8 cellular contexts compared by ENCODE assay signal in the genomic region with DNA sequence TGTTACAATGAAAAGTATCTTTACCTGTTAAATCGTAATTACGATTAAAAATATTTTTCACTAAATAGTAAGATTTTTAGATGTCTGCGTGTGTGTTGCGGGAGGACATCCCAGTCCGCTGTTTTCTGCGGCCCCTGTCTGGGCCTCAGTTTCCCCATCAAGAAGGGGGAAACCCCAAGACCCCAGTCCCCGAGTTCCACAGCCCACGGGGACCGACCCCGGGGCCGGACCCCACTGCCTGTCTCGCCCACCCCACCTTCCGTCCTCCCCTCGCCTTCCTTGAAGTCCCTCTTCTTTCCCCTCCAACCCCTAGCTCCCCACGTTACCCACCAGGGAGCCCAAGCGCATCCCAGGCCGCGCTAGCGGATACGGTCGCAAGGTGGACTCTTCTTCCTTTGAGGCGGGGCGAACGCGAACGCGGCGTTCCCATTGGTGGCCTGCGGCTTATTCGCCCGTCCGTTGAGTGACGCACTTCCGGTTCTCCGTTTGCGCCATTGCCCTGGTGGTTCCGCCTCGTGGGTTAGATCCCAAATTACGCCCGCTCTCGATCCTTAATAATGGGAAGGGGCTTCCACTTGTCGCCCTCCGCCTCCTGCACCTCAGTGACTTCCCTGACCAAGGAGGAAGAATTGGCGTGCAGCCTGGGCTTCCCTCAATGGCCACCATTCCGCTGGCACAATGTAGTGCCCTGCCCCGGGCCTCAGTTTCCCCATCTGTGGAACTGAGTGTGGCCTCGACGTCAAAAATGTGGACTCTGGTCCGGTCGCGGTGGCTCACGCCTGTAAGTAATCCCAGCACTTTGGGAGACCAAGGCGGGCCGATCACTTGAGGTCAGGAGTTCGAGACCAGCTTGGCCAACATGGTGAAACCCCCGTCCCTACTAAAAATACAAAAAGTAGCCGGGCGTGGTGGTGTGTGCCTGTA. TPM values are rescaled to one million over a fixed set of nuclear protein-coding genes. Genes with fewer than 3 reads are reported as not detected.
A peak's percentile ranks its signal among the peaks of the same experiment; 100 is the strongest.
DNase-seq lines count a peak whose midpoint lies in the region; ATAC-seq and TF ChIP-seq lines count a peak whose summit lies in the region.

A gene with protein sequence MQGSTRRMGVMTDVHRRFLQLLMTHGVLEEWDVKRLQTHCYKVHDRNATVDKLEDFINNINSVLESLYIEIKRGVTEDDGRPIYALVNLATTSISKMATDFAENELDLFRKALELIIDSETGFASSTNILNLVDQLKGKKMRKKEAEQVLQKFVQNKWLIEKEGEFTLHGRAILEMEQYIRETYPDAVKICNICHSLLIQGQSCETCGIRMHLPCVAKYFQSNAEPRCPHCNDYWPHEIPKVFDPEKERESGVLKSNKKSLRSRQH (minus strand): TSS at position 397 of the 924 bp plus-strand sequence. CDS start 11,202 bp downstream, outside the sequence.

- peak; percentile 83 to 88 for DNase-seq in AML-193 (lab: John Stamatoyannopoulos, UW)
- peak; percentile 96 for DNase-seq in NCI-H460 (ENCODE audit: extremely low read depth, low read depth)
- DNase-seq in activated CD4-positive, alpha-beta T cell treated with anti-CD3 and anti-CD28 coated beads for 36 hours = peak; percentile 99
- peak; percentile 97 for DNase-seq in choroid plexus epithelial cell (ENCODE audit: low read depth)
- DNase-seq in kidney glomerular epithelial cell (lab: John Stamatoyannopoulos, UW) = peak; percentile 94
- DNase-seq in stimulated activated CD4-positive, alpha-beta T cell treated with anti-CD3 and anti-CD28 coated beads, Interleukin-1b, Interleukin-23, amount 100 ng/mL, for 1 hour (ENCODE audit: low read depth in 2 of 2) = peak; percentile 90 to 95

- peak within 1 kb of the TSS; percentile 91 for H3K4me3 ChIP-seq in choroid plexus epithelial cell (ENCODE audit: low read depth, low read length)

- peak; percentile 90 for ATAC-seq in GM19035 (IDR thresholded peaks at IDR 0.05; ENCODE audit: unreplicated experiment)
- peak; percentile 96 for ATAC-seq in HG03354 (IDR thresholded peaks at IDR 0.05; ENCODE audit: poor library complexity, severe bottlenecking, unreplicated experiment)
- ATAC-seq in activated CD4-positive, alpha-beta T cell treated with anti-CD3 and anti-CD28 coated beads for 36 hours = peak; percentile 94

- peak within 1 kb of the TSS; percentile 95 for H3K27ac Mint-ChIP-seq in activated CD4-positive, alpha-beta T cell treated with anti-CD3 and anti-CD28 coated beads for 36 hours

- TF ChIP-seq CTCF in choroid plexus epithelial cell (conservative IDR thresholded peaks at IDR 0.05; ENCODE audit: low read depth, low read length) = peak; percentile 39

- peak within 1 kb of the TSS; percentile 90 for H3K4me3 Mint-ChIP-seq in activated CD4-positive, alpha-beta T cell treated with anti-CD3 and anti-CD28 coated beads for 36 hours

- no peaks in the 10 kb centered on the region for H3K27me3 Mint-ChIP-seq in activated CD4-positive, alpha-beta T cell treated with anti-CD3 and anti-CD28 coated beads for 36 hours

- H3K36me3 Mint-ChIP-seq in activated CD4-positive, alpha-beta T cell treated with anti-CD3 and anti-CD28 coated beads for 36 hours (ENCODE audit: low read depth) = peaks cover 34% of the 10 kb centered on the region

- H3K9me3 Mint-ChIP-seq in activated CD4-positive, alpha-beta T cell treated with anti-CD3 and anti-CD28 coated beads for 36 hours (ENCODE audit: low read depth) = peaks cover 2% of the 10 kb centered on the region

- H3K4me1 Mint-ChIP-seq in activated CD4-positive, alpha-beta T cell treated with anti-CD3 and anti-CD28 coated beads for 36 hours = peaks cover 72% of the 10 kb centered on the region

- CTCF ChIA-PET in activated CD4-positive, alpha-beta T cell treated with anti-CD3 and anti-CD28 coated beads for 36 hours (lab: Charles Lee) = interaction anchor here (0.7 to 3.9 kb wide), 6 partner anchors 8 to 116 kb away, joined by 3 to 20 read pairs (median 4); no protein-coding TSS in a partner anchor

- POLR2A ChIA-PET in activated CD4-positive, alpha-beta T cell treated with anti-CD3 and anti-CD28 coated beads for 36 hours (lab: Charles Lee) = interaction anchor here (0.6 to 2.4 kb wide), 8 partner anchors 14 to 99 kb away, joined by 3 to 10 read pairs (median 4); partner anchors contain the start of gene KDM8

- intact Hi-C loops in activated CD4-positive, alpha-beta T cell treated with anti-CD3 and anti-CD28 coated beads for 36 hours (cut with DNase I, micrococcal nuclease) = loop anchor here (1.0 to 5.0 kb wide), 7 partner anchors 14 to 99 kb away; partner anchors contain the start of gene KDM8 (in 1 of the 2)

RNA-seq across cellular contexts. Expression of the gene that starts here (rescaled TPM):
- 72.8 and 84.1 TPM in 2 replicates for total RNA-seq in NCI-H460 (2014; rRNA removed; shearing (Covaris generic))
- 56.8 and 64.1 TPM in 2 replicates for polyA plus RNA-seq in NCI-H460 (2014; cell fraction: nucleus; rRNA removed)
- 100 to 1,000 TPM; 110 to 127 TPM for total RNA-seq in activated CD4-positive, alpha-beta T cell treated with anti-CD3 and anti-CD28 coated beads for 36 hours

Comparison
In these comparisons a context has a peak if more than half of its experiments do, and no peak if none do; other contexts are left out.
1. Peak in every context shown above with its lines: DNase-seq, ATAC-seq and H3K4me3 ChIP-seq.